ENCODE assay signal across 8 cellular contexts in the genomic region with DNA sequence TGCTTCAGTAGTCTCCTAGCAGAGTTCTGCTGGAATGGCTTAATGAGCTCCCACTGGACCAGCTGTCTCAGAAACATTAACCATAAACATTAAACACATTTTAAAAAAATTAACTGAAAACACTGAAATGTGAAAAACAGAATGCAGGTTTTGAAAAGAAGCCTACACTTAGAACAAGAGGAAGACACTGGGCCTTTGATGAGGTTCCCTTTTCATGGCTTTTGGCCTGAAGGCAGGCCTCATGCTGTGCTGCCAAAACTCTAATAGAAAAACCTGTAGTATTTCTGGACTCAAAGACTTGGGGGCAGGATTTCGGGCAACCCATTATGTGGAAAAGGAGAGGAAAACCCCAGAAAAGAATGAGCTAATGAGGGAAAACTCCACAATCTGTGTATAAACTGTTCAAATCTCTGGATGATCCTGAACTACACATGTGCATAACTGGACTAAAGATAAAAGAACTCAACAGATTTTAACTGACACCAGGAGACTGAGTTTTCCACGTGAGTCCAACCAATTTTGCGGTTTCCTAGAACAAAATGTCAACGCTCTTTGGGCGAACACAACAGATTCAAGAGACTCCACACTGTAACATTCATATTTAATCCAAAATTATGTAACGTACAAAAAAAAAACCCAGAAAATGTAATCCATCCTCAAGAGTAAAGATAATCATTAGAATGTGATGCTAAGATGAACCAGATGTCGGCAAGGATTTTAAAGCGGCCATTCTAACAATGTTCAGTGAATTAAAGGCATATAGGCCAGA. TPM values are rescaled to one million over a fixed set of nuclear protein-coding genes. Genes with fewer than 3 reads are reported as not detected.
"Had no signal": no experiment of that assay in that cellular context is flagged by ENCODE, and none has a peak within 500 bp of the region (broad histone marks: within the 10 kb centered on the region; RNA-seq: fewer than 3 reads in every experiment).

No MANE protein-coding gene starts in this region.

- H3K27ac Mint-ChIP-seq: activated T-helper 2 cell treated with anti-CD3 and anti-CD28 coated beads, Interferon-gamma antibody, Interleukin-2, Interleukin-4, amounts not matched to agents 10 μg/mL and 5 μg/mL and 100 μg/mL, durations not matched to agents 14 hours and 24 hours and 36 hours had no signal

- DNase-seq: foreskin melanocyte, right cardiac atrium, small intestine, T1000, transverse colon had no signal

- H3K9me3 Mint-ChIP-seq: activated T-helper 2 cell treated with anti-CD3 and anti-CD28 coated beads, Interferon-gamma antibody, Interleukin-2, Interleukin-4, amounts not matched to agents 10 μg/mL and 5 μg/mL and 100 μg/mL, durations not matched to agents 14 hours and 24 hours and 36 hours had no signal

RNA-seq across cellular contexts. Expression of a gene that starts 32.9 kb away (rescaled TPM):
- total RNA-seq: lower leg skin, myocyte had no signal
